ENCODE assay signal across 18 cellular contexts in genomic region chr18:79445221-79445620, GRCh38.
"Had no signal": no experiment of that assay in that cellular context is flagged by ENCODE, and none has a peak within 500 bp of the region (broad histone marks: within the 10 kb centered on the region; RNA-seq: fewer than 3 reads in every experiment).

No MANE protein-coding gene starts in this region.

- H3K27me3 ChIP-seq: ascending aorta, ovary, right lobe of liver, SJSA1, spleen, thyroid gland had no signal

- H3K27me3 Mint-ChIP-seq: activated B cell treated with CpG ODN at 0.5 μM for 24 hours; memory B cell; naive B cell; stimulated activated memory B cell treated with anti-CD40 and anti-IgM and Interleukin-4, amounts not matched to agents 10 μg/mL and 1 μg/mL and 100 μg/mL, for 72 hours had no signal

- H3K27ac Mint-ChIP-seq: activated B cell treated with CpG ODN at 0.5 μM for 24 hours; activated T-cell treated with anti-CD3 and anti-CD28 coated beads, Interleukin-2, amount 50 U/mL, for 72 hours; stimulated activated memory B cell treated with anti-CD40 and anti-IgM and Interleukin-4, amounts not matched to agents 10 μg/mL and 1 μg/mL and 100 μg/mL, for 72 hours had no signal

- H3K4me1 ChIP-seq: right lobe of liver had no signal

- ATAC-seq: mucosa of descending colon, right lobe of liver had no signal

- H3K9me3 ChIP-seq: ascending aorta, mucosa of descending colon, ovary, right lobe of liver, SJSA1, spleen, thyroid gland had no signal

- H3K4me3 Mint-ChIP-seq: activated B cell treated with CpG ODN at 0.5 μM for 24 hours; activated T-cell treated with anti-CD3 and anti-CD28 coated beads, Interleukin-2, amount 50 U/mL, for 72 hours; memory B cell; neural crest cell; stimulated activated memory B cell treated with anti-CD40 and anti-IgM and Interleukin-4, amounts not matched to agents 10 μg/mL and 1 μg/mL and 100 μg/mL, for 72 hours had no signal

- H3K27ac ChIP-seq: ascending aorta, coronary artery, ovary, right lobe of liver, SJSA1, spleen, thyroid gland had no signal

- H3K9me3 Mint-ChIP-seq: activated B cell treated with CpG ODN at 0.5 μM for 24 hours; activated T-cell treated with anti-CD3 and anti-CD28 coated beads, Interleukin-2, amount 50 U/mL, for 72 hours; memory B cell; naive B cell; neural crest cell; stimulated activated memory B cell treated with anti-CD40 and anti-IgM and Interleukin-4, amounts not matched to agents 10 μg/mL and 1 μg/mL and 100 μg/mL, for 72 hours had no signal

- H3K4me3 ChIP-seq: ascending aorta, coronary artery, mucosa of descending colon, ovary, right lobe of liver, SJSA1, spleen, thyroid gland had no signal

- DNase-seq: activated B cell treated with CpG ODN at 0.5 μM for 24 hours; activated CD4-positive, alpha-beta T cell treated with anti-CD3 and anti-CD28 coated beads for 48 hours; activated CD8-positive, alpha-beta memory T cell treated with anti-CD3 and anti-CD28 coated beads, Interleukin-2, amount 50 U/mL, for 4 hours; activated T-cell treated with anti-CD3 and anti-CD28 coated beads, Interleukin-2, amount 50 U/mL, for 72 hours; erythroblast; mucosa of descending colon; naive B cell; ovary; right lobe of liver; spleen; stimulated activated CD4-positive, alpha-beta T cell treated with anti-CD3 and anti-CD28 coated beads, Interleukin-4, amount 100 ng/mL, for 4 hours; thyroid gland had no signal

- H3K36me3 ChIP-seq: ovary, right lobe of liver, SJSA1 had no signal
